In the genomic region with DNA sequence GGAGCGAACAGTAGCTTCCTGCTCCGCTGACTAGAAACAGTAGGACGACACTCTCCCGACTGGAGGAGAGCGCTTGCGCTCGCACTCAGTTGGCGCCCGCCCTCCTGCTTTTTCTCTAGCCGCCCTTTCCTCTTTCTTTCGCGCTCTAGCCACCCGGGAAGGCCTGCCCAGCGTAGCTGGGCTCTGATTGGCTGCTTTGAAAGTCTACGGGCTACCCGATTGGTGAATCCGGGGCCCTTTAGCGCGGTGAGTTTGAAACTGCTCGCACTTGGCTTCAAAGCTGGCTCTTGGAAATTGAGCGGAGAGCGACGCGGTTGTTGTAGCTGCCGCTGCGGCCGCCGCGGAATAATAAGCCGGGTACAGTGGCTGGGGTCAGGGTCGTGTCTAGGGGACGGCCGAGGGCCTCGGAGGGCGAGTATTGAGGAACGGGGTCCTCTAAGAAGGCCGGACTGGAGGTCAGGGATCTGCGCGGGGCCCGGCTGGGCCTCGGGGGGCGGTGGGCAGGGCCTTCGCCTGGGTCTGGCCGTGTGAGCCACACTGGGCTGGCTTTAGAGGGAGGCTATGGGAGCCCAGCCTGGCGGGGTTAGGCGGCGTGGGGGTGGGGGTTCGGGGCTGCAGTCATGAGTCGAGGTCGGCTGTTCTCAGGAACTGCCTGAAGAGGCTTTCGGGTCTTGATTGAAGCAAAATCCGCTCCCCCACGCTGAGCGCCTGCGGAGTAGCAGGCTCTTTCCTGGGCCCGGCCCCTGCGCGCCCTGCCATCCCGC, we compare ENCODE assay signal across 8 cellular contexts. TPM values are rescaled to one million over a fixed set of nuclear protein-coding genes. Genes with fewer than 3 reads are reported as not detected.
DNase-seq lines count a peak whose midpoint lies in the region; ATAC-seq, FAIRE-seq and TF ChIP-seq lines count a peak whose summit lies in the region.

A gene (plus strand): TSS at position 265 of the 764 bp plus-strand sequence. CDS start 1,688 bp downstream, outside the sequence.

- H3K4me1 Mint-ChIP-seq in progenitor cell of endocrine pancreas (ENCODE audit: low read depth) = peaks cover 22% of the 10 kb centered on the region

- H3K9me3 Mint-ChIP-seq in progenitor cell of endocrine pancreas (ENCODE audit: low read depth) = no peaks in the 10 kb centered on the region

- H3K27ac ChIP-seq in urinary bladder (ENCODE audit: low read depth) = no peak within 1 kb of the TSS

- H3K27me3 Mint-ChIP-seq in progenitor cell of endocrine pancreas = no peaks in the 10 kb centered on the region

- H3K36me3 Mint-ChIP-seq in progenitor cell of endocrine pancreas (ENCODE audit: insufficient read depth) = no peaks in the 10 kb centered on the region

- no peaks in the 10 kb centered on the region for H3K36me3 ChIP-seq in urinary bladder (ENCODE audit: insufficient read depth)

- intact Hi-C loops in left cardiac atrium (cut with DNase I) = no loop called here

- DNase-seq in GM12892 (ENCODE audit: insufficient read length) (peak; percentile 87), NCI-H146 (lab: John Stamatoyannopoulos, UW) (peak; percentile 98), T-helper 1 cell (peak; percentile 83 to 98 (median 90)), amniotic epithelial cell (ENCODE audit: low read depth) (peak; percentile 98), left cardiac atrium (peak; percentile 98), progenitor cell of endocrine pancreas (ENCODE audit: low spot score, unreplicated experiment) (peak; percentile 93)

- H3K4me3 Mint-ChIP-seq in progenitor cell of endocrine pancreas (ENCODE audit: low read depth) = peak within 1 kb of the TSS; percentile 98

- no peaks in the 10 kb centered on the region for H3K4me1 ChIP-seq in urinary bladder (ENCODE audit: insufficient read depth)

- peak; percentile 96 for FAIRE-seq in GM12892 (lab: Jason Lieb, UNC)

- TF ChIP-seq POLR2A in GM12892 (IDR thresholded peaks at IDR 0.05; ENCODE audit: low read depth, low read length) = peak; percentile 83

- peak within 1 kb of the TSS; percentile 76 for H3K4me3 ChIP-seq in urinary bladder (ENCODE audit: low read depth, low read length)

- under 1% methylated on average over 59 of the region's 59 CpGs for WGBS in urinary bladder

- ATAC-seq in HG02852 (IDR thresholded peaks at IDR 0.05; ENCODE audit: unreplicated experiment) (peak; percentile 96), left cardiac atrium (peak; percentile 100)

- H3K27ac Mint-ChIP-seq in progenitor cell of endocrine pancreas = peak within 1 kb of the TSS; percentile 98

- TF ChIP-seq CTCF in progenitor cell of endocrine pancreas (IDR thresholded peaks at IDR 0.05; ENCODE audit: unreplicated experiment) = no peak

RNA-seq across cellular contexts. Expression of the gene that starts here (rescaled TPM):
- 71.5 TPM for polyA plus RNA-seq in GM12892 (2012; ENCODE audit: missing spikeins)
- total RNA-seq in left cardiac atrium (1 to 10 TPM; 1.5 to 2.7 TPM), progenitor cell of endocrine pancreas (38.2 and 39.2 TPM in 2 replicates), urinary bladder (66.8 TPM)
- 1.9 TPM for polyA plus RNA-seq in urinary bladder

Comparison
In these comparisons a context has a peak if more than half of its experiments do, and no peak if none do; other contexts are left out.
1. RNA of the gene that starts here (total RNA-seq): 66.8 TPM in urinary bladder (single experiment) and 38.2 to 39.2 TPM in progenitor cell of endocrine pancreas; 1.5 to 2.7 TPM in left cardiac atrium; every median in the first group is over 10 times any median in the second.
2. Peak in every context shown above with its lines, with median percentiles within 50 percentile points of each other: DNase-seq.